8 cellular contexts compared by ENCODE assay signal in the genomic region with DNA sequence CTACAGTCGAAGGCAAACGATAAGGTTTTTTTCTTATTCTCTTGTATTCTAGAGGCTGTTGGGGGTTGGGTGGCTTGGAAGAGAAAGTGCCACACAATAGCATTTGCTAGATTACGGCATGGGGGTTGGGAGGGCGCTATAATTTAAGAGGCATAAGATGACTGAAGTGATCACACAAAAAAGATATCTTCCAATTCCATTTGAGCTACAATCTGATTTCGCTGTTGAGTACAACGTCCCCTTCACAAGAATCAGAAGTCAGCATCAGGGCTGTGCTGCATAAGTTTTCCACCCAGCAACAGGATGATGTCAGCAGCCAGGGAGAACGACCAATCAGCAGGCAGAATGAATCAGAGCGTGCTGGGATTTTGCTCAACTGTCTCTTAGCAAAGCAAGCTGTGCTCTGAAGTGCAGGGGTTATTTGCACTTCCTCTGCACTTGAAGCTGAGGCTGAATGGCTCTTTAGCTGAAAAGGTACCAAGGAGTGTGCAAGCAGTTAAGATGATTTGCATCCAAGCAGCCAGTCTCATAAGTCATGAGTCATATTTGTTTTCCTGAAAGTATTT. TPM values are rescaled to one million over a fixed set of nuclear protein-coding genes. Genes with fewer than 3 reads are reported as not detected.
DNase-seq lines count a peak whose midpoint lies in the region; ATAC-seq lines count a peak whose summit lies in the region.

No MANE protein-coding gene starts in this region.

- no peak overlapping the region for H2BK120ac ChIP-seq in neuronal stem cell (ENCODE audit: low read depth, low read length)

- H3K27ac ChIP-seq in neuronal stem cell (replicated peaks; ENCODE audit: low read length): no peak overlapping the region
- no peak overlapping the region for H3K27ac ChIP-seq in subcutaneous abdominal adipose tissue (ENCODE audit: low read depth, low read length)

- H2BK15ac ChIP-seq in neuronal stem cell (ENCODE audit: low read length): no peak overlapping the region

- H3K9me3 ChIP-seq in neuronal stem cell (replicated peaks in 1 of 2; ENCODE audit: control insufficient read depth in 2 of 2, insufficient read depth in 1 of 2, low read depth in 1 of 2, low read length in 2 of 2) (no peaks in the 10 kb centered on the region), subcutaneous abdominal adipose tissue (ENCODE audit: control insufficient read depth in 5 of 5, low read length in 5 of 5) (no peaks in the 10 kb centered on the region)

- H2AK5ac ChIP-seq in neuronal stem cell (ENCODE audit: low read depth, low read length): no peak overlapping the region

- no peak overlapping the region for H4K91ac ChIP-seq in neuronal stem cell (ENCODE audit: low read depth, low read length, poor library complexity)

- H3K27me3 ChIP-seq in neuronal stem cell (ENCODE audit: control insufficient read depth in 3 of 3, insufficient read depth in 3 of 3, low read depth in 1 of 3, low read length in 3 of 3): no peaks in the 10 kb centered on the region
- no peaks in the 10 kb centered on the region for H3K27me3 ChIP-seq in subcutaneous abdominal adipose tissue (ENCODE audit: control insufficient read depth in 5 of 5, insufficient read depth in 4 of 5, low read length in 5 of 5)

- H2AFZ ChIP-seq in neuronal stem cell (ENCODE audit: low read length): peak overlapping the region; percentile 88

- H3K79me1 ChIP-seq in neuronal stem cell (ENCODE audit: low read depth, low read length): no peaks in the 10 kb centered on the region

- DNase-seq in DMS53 treated with DMSO at 0.1 percent for 48 hours (lab: John Stamatoyannopoulos, UW; ENCODE audit: unreplicated experiment) (peak; percentile 99), Kasumi-1 (lab: John Stamatoyannopoulos, UW) (peak; percentile 93 to 96), SHP77 (lab: John Stamatoyannopoulos, UW) (peak; percentile 92 to 94), foreskin melanocyte (peak; percentile 84), neuronal stem cell (ENCODE audit: low spot score) (peak; percentile 63)
- peak; percentile 18 to 56 (median 40) for DNase-seq in activated naive CD4-positive, alpha-beta T cell (lab: John Stamatoyannopoulos, UW)

- no CpG with 5 or more reads among the region's 8 CpGs for WGBS in neuronal stem cell (ENCODE audit: extremely low coverage in 2 of 2, insufficient read length in 2 of 2, insufficient replicate concordance in 1 of 2), 2 donors

- no peak overlapping the region for H2BK12ac ChIP-seq in neuronal stem cell (ENCODE audit: low read length)

- H3K4ac ChIP-seq in neuronal stem cell (ENCODE audit: low read length): no peak overlapping the region

- no peak overlapping the region for H3K9ac ChIP-seq in neuronal stem cell (ENCODE audit: low read depth, low read length, poor library complexity)
- H3K9ac ChIP-seq in subcutaneous abdominal adipose tissue (ENCODE audit: low read length in 5 of 5): peak overlapping the region in 2 of 5 donors; percentile 48 to 60

- H3K4me3 ChIP-seq in neuronal stem cell (ENCODE audit: low read length in 2 of 2) (peak overlapping the region in 1 of 2 donors; percentile 49), subcutaneous abdominal adipose tissue (ENCODE audit: low read depth in 1 of 5, low read length in 5 of 5) (peak overlapping the region; percentile 51 to 69 (median 63))

- peak; percentile 98 for ATAC-seq in GM21737 (IDR thresholded peaks at IDR 0.05; ENCODE audit: unreplicated experiment)

- H3K4me2 ChIP-seq in neuronal stem cell (ENCODE audit: insufficient read depth, low read length, poor library complexity, severe bottlenecking): no peak overlapping the region

- no peak overlapping the region for H2BK5ac ChIP-seq in neuronal stem cell (ENCODE audit: low read length)

- H4K8ac ChIP-seq in neuronal stem cell (ENCODE audit: low read depth, low read length): no peak overlapping the region

- H3K23ac ChIP-seq in neuronal stem cell (ENCODE audit: low read depth, low read length, poor library complexity): no peak overlapping the region

- no peak overlapping the region for H3K18ac ChIP-seq in neuronal stem cell (ENCODE audit: low read length)

- H3K36me3 ChIP-seq in neuronal stem cell (replicated peaks in 1 of 2; ENCODE audit: control insufficient read depth in 2 of 2, insufficient read depth in 2 of 2, low read length in 2 of 2) (no peaks in the 10 kb centered on the region), subcutaneous abdominal adipose tissue (ENCODE audit: control insufficient read depth in 5 of 5, insufficient read depth in 5 of 5, low read length in 5 of 5) (no peaks in the 10 kb centered on the region)

- H3K14ac ChIP-seq in neuronal stem cell (ENCODE audit: low read length): no peak overlapping the region

- H3K4me1 ChIP-seq in neuronal stem cell (ENCODE audit: control insufficient read depth in 2 of 2, insufficient read depth in 1 of 2, low read depth in 1 of 2, low read length in 2 of 2) (peaks cover 17 to 40% of the 10 kb centered on the region in 2 donors), subcutaneous abdominal adipose tissue (ENCODE audit: control insufficient read depth in 5 of 5, insufficient read depth in 5 of 5, low read length in 5 of 5) (peaks cover 2 to 35% (median 22%) of the 10 kb centered on the region in 5 donors)

RNA-seq across cellular contexts. Expression of gene SESN3, which starts 23.2 kb away (rescaled TPM):
- polyA plus RNA-seq in neuronal stem cell (2013, experiment 1 of 2): 56.5 TPM
- 58.6 TPM for polyA plus RNA-seq in neuronal stem cell (2013, experiment 2 of 2)

Comparison
In these comparisons a context has a peak if more than half of its experiments do, and no peak if none do; other contexts are left out.
1. DNase-seq: peak in every context shown above with its lines; median percentile 99 in DMS53 treated with DMSO at 0.1 percent for 48 hours; 94 in Kasumi-1; 93 in SHP77; 84 in foreskin melanocyte; 63 in neuronal stem cell; 40 in activated naive CD4-positive, alpha-beta T cell.